In genomic region chr18:3262234-3263171, GRCh38 we compare ENCODE assay signal across 8 cellular contexts. TPM values are rescaled to one million over a fixed set of nuclear protein-coding genes. Genes with fewer than 3 reads are reported as not detected.
DNase-seq lines count a peak whose midpoint lies in the region; ATAC-seq, FAIRE-seq and TF ChIP-seq lines count a peak whose summit lies in the region.

No MANE protein-coding gene starts in this region.

- H3K4me3 ChIP-seq in H1 (ENCODE audit: extremely low read depth in 1 of 4, insufficient read depth in 2 of 4, low read depth in 3 of 4, low read length in 4 of 4): peak overlapping the region; percentile 84 to 99 (median 88)
- peak overlapping the region; percentile 74 for H3K4me3 ChIP-seq in mucosa of stomach (ENCODE audit: low read length)
- peak overlapping the region; percentile 99 for H3K4me3 ChIP-seq in urinary bladder (ENCODE audit: low read depth, low read length)

- H4K91ac ChIP-seq in H1 (replicated peaks; ENCODE audit: insufficient read length, low read length): no peak overlapping the region

- H3K4me3 Mint-ChIP-seq in WTC11: peak overlapping the region; percentile 86

- H3K56ac ChIP-seq in H1 (replicated peaks; ENCODE audit: insufficient read length, low read depth, low read length): peak overlapping the region; percentile 65

- no peak overlapping the region for H2BK20ac ChIP-seq in H1 (ENCODE audit: low read length)

- H3K9me3 ChIP-seq in H1 (ENCODE audit: insufficient read depth in 2 of 2, low read depth in 1 of 2, low read length in 1 of 2) (no peaks in the 10 kb centered on the region), mucosa of stomach (ENCODE audit: control insufficient read depth, low read length) (no peaks in the 10 kb centered on the region)

- no peak for TF ChIP-seq CTCF in WTC11 (IDR thresholded peaks at IDR 0.05)
- TF ChIP-seq CTCF in H1 (IDR thresholded peaks at IDR 0.05; ENCODE audit: control extremely low read depth in 1 of 3, insufficient read depth in 1 of 3, low read depth in 1 of 3, low read length in 3 of 3): no peak

- 0 out of 2 replicates have a peak overlapping the region, but pooled peaks have one; percentile 22 for H2BK15ac ChIP-seq in H1 (ENCODE audit: low read length)

- H3K79me2 ChIP-seq in H1 (ENCODE audit: control insufficient read depth in 1 of 2, insufficient read depth in 2 of 2, low read length in 2 of 2): peaks cover 35 to 53% of the 10 kb centered on the region in 2 experiments

- H3K36me3 ChIP-seq in H1 (ENCODE audit: control insufficient read depth in 2 of 4, insufficient read depth in 4 of 4, low read length in 3 of 4) (peaks cover 0 to 11% (median 6%) of the 10 kb centered on the region in 4 experiments; a peak in 3 of 8 replicates), mucosa of stomach (ENCODE audit: control insufficient read depth, insufficient read depth, low read length) (peaks cover 9% of the 10 kb centered on the region), urinary bladder (ENCODE audit: insufficient read depth) (peaks cover 8% of the 10 kb centered on the region)

- POLR2A ChIA-PET in WTC11 (lab: Charles Lee) (interaction anchor here (1.5 kb wide), 2 partner anchors 14 to 341 kb away, joined by 4 to 5 read pairs; no protein-coding TSS in a partner anchor), H1 (lab: Charles Lee; ENCODE audit: partially characterized antibody) (interaction anchor here (0.6 to 4.3 kb wide), 10 partner anchors 9 to 269 kb away, joined by 3 to 60 read pairs (median 5); partner anchors contain the start of gene MYL12A)

- H3K18ac ChIP-seq in H1 (ENCODE audit: extremely low read depth, low read length): no peak overlapping the region

- 1% methylated on average over 40 of the region's 69 CpGs; no CpG with 5 or more reads in 1 of the 2 experiments for WGBS in H1 (ENCODE audit: extremely low coverage in 1 of 2, insufficient coverage in 1 of 2, insufficient read length in 1 of 2, insufficient replicate concordance in 2 of 2, low coverage in 1 of 2, low lambda C conversion rate in 2 of 2, missing lambda C conversion rate in 1 of 2), 2 experiments
- WGBS in urinary bladder: under 1% methylated on average over 69 of the region's 69 CpGs

- H4K8ac ChIP-seq in H1 (ENCODE audit: extremely low read depth, insufficient read depth, low read length): no peak overlapping the region; the same call in none of the 2 replicates

- no peak for TF ChIP-seq RAD21 in H1 (IDR thresholded peaks at IDR 0.05 in 1 of 2, conservative IDR thresholded peaks at IDR 0.05 in 1 of 2; ENCODE audit: low read depth in 2 of 2, low read length in 2 of 2)

- no peak for FAIRE-seq in H1 (lab: Jason Lieb, UNC)

- H2AK5ac ChIP-seq in H1 (ENCODE audit: low read depth, low read length): no peak overlapping the region

- peaks cover 38% of the 10 kb centered on the region for H3K4me1 Mint-ChIP-seq in WTC11

- H3K79me1 ChIP-seq in H1 (ENCODE audit: low read depth, low read length): peaks cover 8% of the 10 kb centered on the region

- CTCF ChIA-PET in WTC11 (lab: Charles Lee): no interaction called here
- CTCF ChIA-PET in H1 (lab: Charles Lee; ENCODE audit: partially characterized antibody): interaction anchor here (2.0 kb wide), 1 partner anchor 192 kb away, joined by 4 read pairs; no protein-coding TSS in a partner anchor

- no peak for TF ChIP-seq POLR2A in H1 (IDR thresholded peaks at IDR 0.05; ENCODE audit: control extremely low read depth in 1 of 2, low read depth in 2 of 2, low read length in 2 of 2)

- H3K9me3 Mint-ChIP-seq in WTC11: no peaks in the 10 kb centered on the region

- in situ Hi-C loops in ACHN (cut with HindIII; ENCODE audit: low pct_ligation_motif_present, low pct_unique_long_range_greater_than_20kb, low sequenced_read_pairs): no loop called here

- 0 out of 2 replicates have a peak overlapping the region, but pooled peaks have one; percentile 13 for H2AFZ ChIP-seq in H1 (ENCODE audit: low read length)

- peak overlapping the region; percentile 40 for H3K4ac ChIP-seq in H1 (replicated peaks; ENCODE audit: insufficient read length, low read depth, low read length)

- H3K4me1 ChIP-seq in H1 (replicated peaks in 1 of 4; ENCODE audit: control insufficient read depth in 3 of 4, insufficient read depth in 4 of 4, low read length in 3 of 4) (peaks cover 0 to 6% (median 2%) of the 10 kb centered on the region in 4 experiments; a peak in 5 of 7 replicates), mucosa of stomach (ENCODE audit: control insufficient read depth, insufficient read depth, low read length) (peaks cover 31% of the 10 kb centered on the region), urinary bladder (ENCODE audit: insufficient read depth) (peaks cover 4% of the 10 kb centered on the region)

- no peak overlapping the region for H4K5ac ChIP-seq in H1 (ENCODE audit: insufficient read length, low read depth, low read length)

- DNase-seq in ACHN: peak; percentile 50
- DNase-seq in WTC11 (ENCODE audit: low spot score): no peak
- DNase-seq in H1 (ENCODE audit: low read depth in 1 of 2, low spot score in 2 of 2): peak in 1 of 2 experiments; percentile 53
- no peak for DNase-seq in NCI-H2029 treated with DMSO at 0.1 percent for 48 hours (lab: John Stamatoyannopoulos, UW)

- H3K9ac ChIP-seq in H1 (replicated peaks in 1 of 4; ENCODE audit: extremely low read depth in 1 of 4, low read depth in 3 of 4, low read length in 3 of 4) (peak overlapping the region; percentile 46 to 99 (median 90)), mucosa of stomach (ENCODE audit: low read length) (peak overlapping the region; percentile 97)

- H2BK12ac ChIP-seq in H1 (ENCODE audit: low read depth, low read length): no peak overlapping the region

- no peak overlapping the region for H3K23ac ChIP-seq in H1 (ENCODE audit: insufficient read length)

- no peak overlapping the region for H2BK120ac ChIP-seq in H1 (replicated peaks; ENCODE audit: low read depth, low read length)

- TF ChIP-seq EP300 in H1 (IDR thresholded peaks at IDR 0.05; ENCODE audit: borderline replicate concordance in 1 of 2, low read depth in 2 of 2, low read length in 2 of 2): no peak

- H4K20me1 ChIP-seq in H1 (replicated peaks in 1 of 2; ENCODE audit: control insufficient read depth in 1 of 2, insufficient read depth in 2 of 2, low read length in 2 of 2): peaks cover 6 to 29% of the 10 kb centered on the region in 2 experiments

- peaks cover 5% of the 10 kb centered on the region for H3K36me3 Mint-ChIP-seq in WTC11

- H3K14ac ChIP-seq in H1 (ENCODE audit: insufficient read length): no peak overlapping the region

- H3K23me2 ChIP-seq in H1 (ENCODE audit: low read depth, low read length): peaks cover 7% of the 10 kb centered on the region

- H3K27me3 ChIP-seq in H1 (replicated peaks in 1 of 4; ENCODE audit: control insufficient read depth in 3 of 4, extremely low read depth in 1 of 4, insufficient read depth in 3 of 4, low read length in 3 of 4) (no peaks in the 10 kb centered on the region), mucosa of stomach (ENCODE audit: control insufficient read depth, insufficient read depth, low read length) (no peaks in the 10 kb centered on the region)

- H3K27ac ChIP-seq in H1 (ENCODE audit: low read depth, low read length) (peak overlapping the region; percentile 100), urinary bladder (ENCODE audit: low read depth) (peak overlapping the region; percentile 97)

- H3K27ac Mint-ChIP-seq in WTC11: peak overlapping the region; percentile 63

- H3K4me2 ChIP-seq in H1 (ENCODE audit: insufficient read depth in 1 of 2, low read depth in 2 of 2, low read length in 2 of 2): peak overlapping the region; percentile 78 to 94

- H2BK5ac ChIP-seq in H1 (ENCODE audit: low read depth, low read length): peak overlapping the region; percentile 93

- no peaks in the 10 kb centered on the region for H3K27me3 Mint-ChIP-seq in WTC11 (ENCODE audit: low read depth)

- ATAC-seq in GM19351 (IDR thresholded peaks at IDR 0.05; ENCODE audit: unreplicated experiment) (peak; percentile 35), HG03432 (IDR thresholded peaks at IDR 0.05; ENCODE audit: unreplicated experiment) (peak; percentile 41), WTC11 (peak; percentile 3; the same call in 1 of the 2 replicates)

TF ChIP-seq in H1, 55 proteins besides CTCF, POLR2A, EP300 and RAD21 (continues in another document):
- TF ChIP-seq KDM4A (IDR thresholded peaks at IDR 0.05; ENCODE audit: low read depth, low read length, severe bottlenecking): no peak

RNA-seq across cellular contexts. Expression of gene MYL12B, which starts 0.6 kb away (rescaled TPM):
- total RNA-seq in WTC11 (2021) (158 to 173 TPM (median 163 TPM) in 3 replicates), urinary bladder (264 TPM)
- total RNA-seq in H1 (2021; fragmentation: NEBNext Ultra II Directional; extraction: Animal tissue kit (Norgen Biotek cat#: 25700)): 164 and 174 TPM in 2 replicates
- polyA plus RNA-seq in H1 (2011; rRNA removed) (100 and 188 TPM in 2 replicates), urinary bladder (320 TPM)
- polyA plus RNA-seq in H1 (2011; cell fraction: cytosol; rRNA removed): 199 TPM
- polyA plus RNA-seq in H1 (2011; cell fraction: nucleus; rRNA removed): 56.0 TPM
- polyA plus RNA-seq in H1 (2012, experiment 1 of 2): 177 to 224 TPM (median 188 TPM) in 4 replicates
- 35.3 TPM for polyA plus RNA-seq in H1 (2012, experiment 2 of 2)
- polyA plus RNA-seq in H1 (2013, experiment 1 of 2): 207 TPM
- polyA plus RNA-seq in H1 (2013, experiment 2 of 2): 203 TPM
- polyA minus RNA-seq in H1 (2011; rRNA and poly(A)+ RNA removed): 82.3 and 109 TPM in 2 replicates
- polyA minus RNA-seq in H1 (2011; cell fraction: cytosol; rRNA and poly(A)+ RNA removed): 64.8 TPM
- 41.4 TPM for polyA minus RNA-seq in H1 (2011; cell fraction: nucleus; rRNA and poly(A)+ RNA removed)

RNA-seq across cellular contexts. Expression of gene MYL12A, which starts 14.9 kb away (rescaled TPM):
- total RNA-seq in WTC11 (2021) (205 to 230 TPM (median 213 TPM) in 3 replicates), urinary bladder (360 TPM)
- total RNA-seq in H1 (2021; fragmentation: NEBNext Ultra II Directional; extraction: Animal tissue kit (Norgen Biotek cat#: 25700)): 238 and 247 TPM in 2 replicates
- polyA plus RNA-seq in H1 (2011; rRNA removed) (88.4 and 188 TPM in 2 replicates), urinary bladder (305 TPM)
- 203 TPM for polyA plus RNA-seq in H1 (2011; cell fraction: cytosol; rRNA removed)
- 60.5 TPM for polyA plus RNA-seq in H1 (2011; cell fraction: nucleus; rRNA removed)
- polyA plus RNA-seq in H1 (2012, experiment 1 of 2): 198 to 308 TPM (median 222 TPM) in 4 replicates
- 81.9 TPM for polyA plus RNA-seq in H1 (2012, experiment 2 of 2)
- polyA plus RNA-seq in H1 (2013, experiment 1 of 2): 348 TPM
- 332 TPM for polyA plus RNA-seq in H1 (2013, experiment 2 of 2)
- polyA minus RNA-seq in H1 (2011; rRNA and poly(A)+ RNA removed): 151 and 173 TPM in 2 replicates
- 91.4 TPM for polyA minus RNA-seq in H1 (2011; cell fraction: cytosol; rRNA and poly(A)+ RNA removed)
- 165 TPM for polyA minus RNA-seq in H1 (2011; cell fraction: nucleus; rRNA and poly(A)+ RNA removed)

RNA-seq across cellular contexts. Expression of gene MYOM1, which starts 42.7 kb away (rescaled TPM):
- total RNA-seq in WTC11 (2021): 0.35 to 0.64 TPM (median 0.53 TPM) in 3 replicates
- total RNA-seq in H1 (2021; fragmentation: NEBNext Ultra II Directional; extraction: Animal tissue kit (Norgen Biotek cat#: 25700)): 0.32 and 0.78 TPM in 2 replicates
- polyA plus RNA-seq in H1 (2011; rRNA removed): 0.06 and 0.16 TPM in 2 replicates
- polyA plus RNA-seq in H1 (2011; cell fraction: cytosol; rRNA removed): 0.21 TPM
- 0.20 TPM for polyA plus RNA-seq in H1 (2011; cell fraction: nucleus; rRNA removed)
- polyA plus RNA-seq in H1 (2012, experiment 1 of 2): 0.23 to 0.49 TPM (median 0.34 TPM) in 4 replicates
- not detected for polyA plus RNA-seq in H1 (2012, experiment 2 of 2)
- polyA plus RNA-seq in H1 (2013, experiment 1 of 2): 0.14 TPM
- 0.18 TPM for polyA plus RNA-seq in H1 (2013, experiment 2 of 2)
- 0.05 and 0.54 TPM in 2 replicates for polyA minus RNA-seq in H1 (2011; rRNA and poly(A)+ RNA removed)
- not detected for polyA minus RNA-seq in H1 (2011; cell fraction: cytosol; rRNA and poly(A)+ RNA removed)
- 0.50 TPM for polyA minus RNA-seq in H1 (2011; cell fraction: nucleus; rRNA and poly(A)+ RNA removed)
- 41.9 TPM for total RNA-seq in urinary bladder
- 14.9 TPM for polyA plus RNA-seq in urinary bladder

Comparison
In these comparisons a context has a peak if more than half of its experiments do, and no peak if none do; other contexts are left out.
1. RNA of gene MYOM1, which starts 42.7 kb away (total RNA-seq): 41.9 TPM in urinary bladder (single experiment); 0.35 to 0.64 TPM in WTC11 and 0.32 to 0.78 TPM in H1; every median in the first group is over 10 times any median in the second.
2. Peak in every context shown above with its lines, with median percentiles within 50 percentile points of each other: ATAC-seq and H3K4me3 ChIP-seq.